21 cellular contexts compared by ENCODE assay signal in the genomic region with DNA sequence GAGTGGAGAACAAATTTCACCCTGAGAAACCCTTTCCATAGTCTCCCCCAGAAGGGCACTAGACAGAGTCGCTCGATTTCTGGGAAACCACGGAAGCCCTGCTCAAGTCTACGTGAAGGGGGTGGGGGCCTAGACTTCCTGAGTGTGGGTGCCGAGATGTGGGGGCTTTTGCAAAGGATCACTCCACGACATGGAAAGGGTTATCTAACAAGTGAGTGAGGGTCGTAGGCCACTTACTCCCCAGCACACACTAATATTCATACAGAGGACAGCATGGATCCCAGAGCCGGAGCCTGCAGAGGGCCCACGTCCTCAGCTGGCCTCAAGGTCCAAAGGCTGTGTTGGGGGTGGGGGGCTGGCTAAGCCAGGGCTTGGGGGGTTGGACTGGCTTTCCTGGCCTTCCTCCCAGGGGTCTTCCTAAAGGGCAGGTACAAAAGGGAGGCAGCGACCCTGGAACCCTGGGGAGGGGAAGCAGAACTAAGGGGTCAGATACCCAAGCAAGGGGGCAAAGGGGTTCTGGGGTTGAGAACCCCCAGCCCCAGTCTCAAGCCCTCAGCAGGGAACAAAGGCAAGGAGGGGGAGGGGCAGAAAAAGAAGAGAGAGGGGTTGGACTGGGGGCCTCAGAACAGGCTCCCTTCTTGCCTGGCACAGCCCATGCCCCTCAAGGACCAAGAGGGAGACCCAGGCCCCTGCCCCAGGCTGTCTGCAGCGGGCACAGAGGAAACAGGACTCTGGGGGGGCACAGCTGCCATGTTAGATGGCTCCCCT. TPM values are rescaled to one million over a fixed set of nuclear protein-coding genes. Genes with fewer than 3 reads are reported as not detected.
DNase-seq lines count a peak whose midpoint lies in the region; TF ChIP-seq lines count a peak whose summit lies in the region.
"Had no signal": no experiment of that assay in that cellular context is flagged by ENCODE, and none has a peak within 500 bp of the region (broad histone marks: within the 10 kb centered on the region; RNA-seq: fewer than 3 reads in every experiment).

No MANE protein-coding gene starts in this region.

- H3K4me1 Mint-ChIP-seq in T-helper 1 cell treated with Interleukin-12 subunit alpha and Interleukin-12 subunit beta and Interleukin-4 antibody, amounts not matched to agents 30 μg/mL and 1 μg/mL, for 36 hours (ENCODE audit: low read depth) = no peaks in the 10 kb centered on the region
- H3K4me1 Mint-ChIP-seq in nephron progenitor cell = peaks cover 16% of the 10 kb centered on the region
- peaks cover 11% of the 10 kb centered on the region for H3K4me1 Mint-ChIP-seq in type B pancreatic cell (ENCODE audit: unreplicated experiment)
- H3K4me1 Mint-ChIP-seq in activated T-helper 1 cell treated with anti-CD3 and anti-CD28 coated beads, Interleukin-12 subunit alpha, Interleukin-12 subunit beta, Interleukin-2, Interleukin-4 antibody, amounts not matched to agents 30 ng/mL and 10 ng/mL and 1 ng/mL, durations not matched to agents 14 hours and 24 hours and 36 hours (ENCODE audit: low read depth) = no peaks in the 10 kb centered on the region

- no peak overlapping the region for H2BK15ac ChIP-seq in mesendoderm (replicated peaks; ENCODE audit: low read depth)

- H3K4me3 ChIP-seq in WERI-Rb-1 (ENCODE audit: low read depth, low read length) (peak overlapping the region; percentile 90), mesendoderm (ENCODE audit: low read length) (no peak overlapping the region)

- H2AK5ac ChIP-seq in mesendoderm (ENCODE audit: low read length) = no peak overlapping the region

- intact Hi-C loops in activated T-helper 1 cell treated with anti-CD3 and anti-CD28 coated beads, Interleukin-12 subunit alpha, Interleukin-12 subunit beta, Interleukin-2, Interleukin-4 antibody, amounts not matched to agents 30 ng/mL and 10 ng/mL and 1 ng/mL, durations not matched to agents 14 hours and 24 hours and 36 hours (cut with micrococcal nuclease) = no loop called here

- peaks cover 69% of the 10 kb centered on the region for H3K27me3 Mint-ChIP-seq in T-helper 1 cell treated with Interleukin-12 subunit alpha and Interleukin-12 subunit beta and Interleukin-4 antibody, amounts not matched to agents 30 μg/mL and 1 μg/mL, for 36 hours (ENCODE audit: low read depth)
- H3K27me3 Mint-ChIP-seq in nephron progenitor cell (ENCODE audit: low read depth, poor library complexity) (peaks cover 91% of the 10 kb centered on the region), type B pancreatic cell (peaks cover 81% of the 10 kb centered on the region)
- peaks cover 50% of the 10 kb centered on the region for H3K27me3 Mint-ChIP-seq in activated T-helper 1 cell treated with anti-CD3 and anti-CD28 coated beads, Interleukin-12 subunit alpha, Interleukin-12 subunit beta, Interleukin-2, Interleukin-4 antibody, amounts not matched to agents 30 ng/mL and 10 ng/mL and 1 ng/mL, durations not matched to agents 14 hours and 24 hours and 36 hours (ENCODE audit: insufficient read depth)

- peaks cover 2% of the 10 kb centered on the region for H3K4me1 ChIP-seq in mesendoderm (ENCODE audit: control insufficient read depth, low read depth, low read length)

- H3K9me3 Mint-ChIP-seq in T-helper 1 cell treated with Interleukin-12 subunit alpha and Interleukin-12 subunit beta and Interleukin-4 antibody, amounts not matched to agents 30 μg/mL and 1 μg/mL, for 36 hours = peaks cover 5% of the 10 kb centered on the region
- H3K9me3 Mint-ChIP-seq in nephron progenitor cell (no peaks in the 10 kb centered on the region), type B pancreatic cell (no peaks in the 10 kb centered on the region)
- H3K9me3 Mint-ChIP-seq in activated T-helper 1 cell treated with anti-CD3 and anti-CD28 coated beads, Interleukin-12 subunit alpha, Interleukin-12 subunit beta, Interleukin-2, Interleukin-4 antibody, amounts not matched to agents 30 ng/mL and 10 ng/mL and 1 ng/mL, durations not matched to agents 14 hours and 24 hours and 36 hours = peaks cover under 1% of the 10 kb centered on the region

- no peak overlapping the region for H3K9ac ChIP-seq in mesendoderm (ENCODE audit: low read length)

- H3K23ac ChIP-seq in mesendoderm (ENCODE audit: low read length) = no peak overlapping the region

- no peak overlapping the region for H3K4me2 ChIP-seq in mesendoderm (ENCODE audit: low read length)

- no peaks in the 10 kb centered on the region for H3K36me3 Mint-ChIP-seq in T-helper 1 cell treated with Interleukin-12 subunit alpha and Interleukin-12 subunit beta and Interleukin-4 antibody, amounts not matched to agents 30 μg/mL and 1 μg/mL, for 36 hours (ENCODE audit: low read depth)
- H3K36me3 Mint-ChIP-seq in nephron progenitor cell (ENCODE audit: low read depth) (no peaks in the 10 kb centered on the region), type B pancreatic cell (peaks cover 3% of the 10 kb centered on the region)
- no peaks in the 10 kb centered on the region for H3K36me3 Mint-ChIP-seq in activated T-helper 1 cell treated with anti-CD3 and anti-CD28 coated beads, Interleukin-12 subunit alpha, Interleukin-12 subunit beta, Interleukin-2, Interleukin-4 antibody, amounts not matched to agents 30 ng/mL and 10 ng/mL and 1 ng/mL, durations not matched to agents 14 hours and 24 hours and 36 hours (ENCODE audit: low read depth)
- H3K36me3 Mint-ChIP-seq: CD4-positive, alpha-beta memory T cell had no signal

- WGBS in mesendoderm (ENCODE audit: extremely low coverage, insufficient coverage, low lambda C conversion rate) = no CpG with 5 or more reads among the region's 11 CpGs

- H2BK120ac ChIP-seq in mesendoderm (ENCODE audit: low read depth, low read length) = no peak overlapping the region

- H3K27ac Mint-ChIP-seq in T-helper 1 cell treated with Interleukin-12 subunit alpha and Interleukin-12 subunit beta and Interleukin-4 antibody, amounts not matched to agents 30 μg/mL and 1 μg/mL, for 36 hours = peak overlapping the region; percentile 41
- H3K27ac Mint-ChIP-seq in nephron progenitor cell = no peak overlapping the region
- H3K27ac Mint-ChIP-seq in type B pancreatic cell = no peak overlapping the region
- H3K27ac Mint-ChIP-seq in activated T-helper 1 cell treated with anti-CD3 and anti-CD28 coated beads, Interleukin-12 subunit alpha, Interleukin-12 subunit beta, Interleukin-2, Interleukin-4 antibody, amounts not matched to agents 30 ng/mL and 10 ng/mL and 1 ng/mL, durations not matched to agents 14 hours and 24 hours and 36 hours = no peak overlapping the region

- no peak overlapping the region for H2BK5ac ChIP-seq in mesendoderm (ENCODE audit: low read length)

- H4K5ac ChIP-seq in mesendoderm (ENCODE audit: low read length) = no peak overlapping the region

- no peak overlapping the region for H3K18ac ChIP-seq in mesendoderm (ENCODE audit: low read length)

- no peaks in the 10 kb centered on the region for H3K9me3 ChIP-seq in WERI-Rb-1 (ENCODE audit: severe bottlenecking)

- H3K4ac ChIP-seq in mesendoderm (ENCODE audit: low read depth, low read length) = no peak overlapping the region

- no peak for DNase-seq in T-helper 1 cell
- DNase-seq in WERI-Rb-1 = no peak
- DNase-seq in nephron progenitor cell = no peak
- no peak for DNase-seq in type B pancreatic cell (ENCODE audit: extremely low spot score, unreplicated experiment)
- no peak for DNase-seq in mesendoderm
- DNase-seq in activated T-helper 1 cell treated with anti-CD3 and anti-CD28 coated beads, Interleukin-12 subunit alpha, Interleukin-12 subunit beta, Interleukin-2, Interleukin-4 antibody, amounts not matched to agents 30 ng/mL and 10 ng/mL and 1 ng/mL, durations not matched to agents 14 hours and 24 hours and 36 hours (ENCODE audit: low spot score) = no peak
- DNase-seq in pons (ENCODE audit: low spot score) = no peak
- DNase-seq: CD4-positive, alpha-beta memory T cell; GF-D8; NCI-H1417 treated with DMSO at 0.1 percent for 48 hours; NCI-H187 treated with DMSO at 0.1 percent for 48 hours; NCI-H2227 treated with DMSO at 0.1 percent for 48 hours; NCI-H524; NCI-H82; SHP77 had no signal

- no peak overlapping the region for H3K4me3 Mint-ChIP-seq in T-helper 1 cell treated with Interleukin-12 subunit alpha and Interleukin-12 subunit beta and Interleukin-4 antibody, amounts not matched to agents 30 μg/mL and 1 μg/mL, for 36 hours
- H3K4me3 Mint-ChIP-seq in nephron progenitor cell (peak overlapping the region; percentile 52), type B pancreatic cell (peak overlapping the region; percentile 80)
- no peak overlapping the region for H3K4me3 Mint-ChIP-seq in activated T-helper 1 cell treated with anti-CD3 and anti-CD28 coated beads, Interleukin-12 subunit alpha, Interleukin-12 subunit beta, Interleukin-2, Interleukin-4 antibody, amounts not matched to agents 30 ng/mL and 10 ng/mL and 1 ng/mL, durations not matched to agents 14 hours and 24 hours and 36 hours

- no peak overlapping the region for H4K8ac ChIP-seq in mesendoderm (ENCODE audit: low read depth, low read length)

- H3K27ac ChIP-seq in WERI-Rb-1 (peak overlapping the region; percentile 80), mesendoderm (ENCODE audit: low read depth, low read length) (no peak overlapping the region)

- H3K56ac ChIP-seq in mesendoderm (ENCODE audit: low read length) = no peak overlapping the region

- H3K36me3 ChIP-seq in WERI-Rb-1 (peaks cover 27% of the 10 kb centered on the region), mesendoderm (ENCODE audit: control insufficient read depth, insufficient read depth, low read length) (no peaks in the 10 kb centered on the region)

- H3K79me2 ChIP-seq in mesendoderm (ENCODE audit: control insufficient read depth, insufficient read depth, low read length) = no peaks in the 10 kb centered on the region

- H3K79me1 ChIP-seq in mesendoderm (ENCODE audit: low read length) = no peaks in the 10 kb centered on the region

- no peak for TF ChIP-seq CTCF in WERI-Rb-1 (IDR thresholded peaks at IDR 0.05; ENCODE audit: low read depth, low read length)
- no peak for TF ChIP-seq CTCF in nephron progenitor cell (IDR thresholded peaks at IDR 0.05)
- TF ChIP-seq CTCF in type B pancreatic cell (conservative IDR thresholded peaks at IDR 0.05) = no peak

- H3K27me3 ChIP-seq in WERI-Rb-1 (ENCODE audit: insufficient read depth, low read depth, severe bottlenecking) = no peaks in the 10 kb centered on the region
- peaks cover 89% of the 10 kb centered on the region for H3K27me3 ChIP-seq in mesendoderm (ENCODE audit: insufficient read depth, low read length, poor library complexity)

RNA-seq across cellular contexts. Expression of a gene that starts 1.6 kb away (rescaled TPM):
- total RNA-seq in type B pancreatic cell (ENCODE audit: low replicate concordance) = 3.2 and 3.4 TPM in 2 replicates
- 0.38 TPM for polyA plus RNA-seq in mesendoderm (2013, experiment 1 of 2)
- 0.34 TPM for polyA plus RNA-seq in mesendoderm (2013, experiment 2 of 2)
- not detected in 2 replicates for total RNA-seq in activated T-helper 1 cell treated with anti-CD3 and anti-CD28 coated beads, Interleukin-12 subunit alpha, Interleukin-12 subunit beta, Interleukin-2, Interleukin-4 antibody, amounts not matched to agents 30 ng/mL and 10 ng/mL and 1 ng/mL, durations not matched to agents 14 hours and 24 hours and 36 hours
- total RNA-seq: A172; CD4-positive, alpha-beta memory T cell; HT-29; M059J; RPMI7951 had no signal
- polyA plus RNA-seq: BJ; CD4-positive, alpha-beta memory T cell had no signal

Comparison
In these comparisons a context has a peak if more than half of its experiments do, and no peak if none do; other contexts are left out.
1. H3K4me3 Mint-ChIP-seq: peak in nephron progenitor cell (single experiment) and type B pancreatic cell (single experiment); none in T-helper 1 cell treated with Interleukin-12 subunit alpha and Interleukin-12 subunit beta and Interleukin-4 antibody, amounts not matched to agents 30 μg/mL and 1 μg/mL, for 36 hours (single experiment) and activated T-helper 1 cell treated with anti-CD3 and anti-CD28 coated beads, Interleukin-12 subunit alpha, Interleukin-12 subunit beta, Interleukin-2, Interleukin-4 antibody, amounts not matched to agents 30 ng/mL and 10 ng/mL and 1 ng/mL, durations not matched to agents 14 hours and 24 hours and 36 hours (single experiment).